In genomic region chr4:22115262-22115661, GRCh38 we compare ENCODE assay signal across 26 cellular contexts.
"Had no signal": no experiment of that assay in that cellular context is flagged by ENCODE, and none has a peak within 500 bp of the region (broad histone marks: within the 10 kb centered on the region; RNA-seq: fewer than 3 reads in every experiment).

No MANE protein-coding gene starts in this region.

- H3K4me1 ChIP-seq: parathyroid adenoma, psoas muscle, right lobe of liver, sigmoid colon, stomach, thyroid gland, tibial nerve, upper lobe of left lung, vagina had no signal

- H3K36me3 ChIP-seq: neutrophil, ovary, right lobe of liver, sigmoid colon, stomach, thoracic aorta, thyroid gland, tibial nerve, upper lobe of left lung, vagina had no signal

- H3K79me2 ChIP-seq: parathyroid adenoma had no signal

- H3K27ac ChIP-seq: neutrophil, ovary, parathyroid adenoma, psoas muscle, right lobe of liver, sigmoid colon, stomach, thoracic aorta, thyroid gland, tibial nerve, upper lobe of left lung, vagina had no signal

- H3K9ac ChIP-seq: parathyroid adenoma had no signal

- H2AFZ ChIP-seq: parathyroid adenoma had no signal

- H3K4me3 ChIP-seq: ovary, psoas muscle, right lobe of liver, sigmoid colon, stomach, thoracic aorta, thyroid gland, tibial nerve, upper lobe of left lung, vagina had no signal

- DNase-seq: nephron progenitor cell; nucleus accumbens; ovary; posterior cingulate gyrus; psoas muscle; right cardiac atrium; right lobe of liver; sigmoid colon; small intestine; stimulated activated CD4-positive, alpha-beta T cell treated with anti-CD3 and anti-CD28 coated beads, Interleukin-15, amount 100 ng/mL, for 24 hours; stimulated activated CD4-positive, alpha-beta T cell treated with anti-CD3 and anti-CD28 coated beads, Interleukin-2, amount 100 ng/mL, for 24 hours; stimulated activated CD4-positive, alpha-beta T cell treated with anti-CD3 and anti-CD28 coated beads, Interleukin-2, amount 100 ng/mL, for 48 hours; stimulated activated CD4-positive, alpha-beta T cell treated with anti-CD3 and anti-CD28 coated beads, Interleukin-4, amount 100 ng/mL, for 24 hours; stimulated activated naive B cell treated with anti-CD40 and anti-IgM and Interleukin-4, amounts not matched to agents 10 μg/mL and 1 μg/mL and 100 μg/mL, for 72 hours; stimulated activated naive CD4-positive, alpha-beta T cell treated with Interleukin-2 at 50 U/mL for 16 hours; stomach; thyroid gland; trophoblast cell; upper lobe of left lung had no signal

- H3K27me3 ChIP-seq: neutrophil, ovary, right lobe of liver, sigmoid colon, stomach, thyroid gland, tibial nerve, upper lobe of left lung, vagina had no signal

- H3K9me3 ChIP-seq: neutrophil, ovary, psoas muscle, right lobe of liver, sigmoid colon, stomach, thoracic aorta, thyroid gland, tibial nerve, upper lobe of left lung, vagina had no signal

- ATAC-seq: natural killer cell treated with Interleukin-12 subunit alpha and Interleukin-12 subunit beta and Interleukin-15 and Interleukin-18, amount 100 ng/mL, for 72 hours; psoas muscle; right cardiac atrium; right lobe of liver; stimulated activated effector memory CD8-positive, alpha-beta T cell treated with anti-CD3 and anti-CD28 coated beads, Interleukin-12 subunit alpha, Interleukin-12 subunit beta, amount 100 ng/mL, for 72 hours; stimulated activated naive B cell treated with anti-CD40 and anti-IgM and Interleukin-4, amounts not matched to agents 10 μg/mL and 1 μg/mL and 100 μg/mL, for 72 hours had no signal
